In the genomic region with DNA sequence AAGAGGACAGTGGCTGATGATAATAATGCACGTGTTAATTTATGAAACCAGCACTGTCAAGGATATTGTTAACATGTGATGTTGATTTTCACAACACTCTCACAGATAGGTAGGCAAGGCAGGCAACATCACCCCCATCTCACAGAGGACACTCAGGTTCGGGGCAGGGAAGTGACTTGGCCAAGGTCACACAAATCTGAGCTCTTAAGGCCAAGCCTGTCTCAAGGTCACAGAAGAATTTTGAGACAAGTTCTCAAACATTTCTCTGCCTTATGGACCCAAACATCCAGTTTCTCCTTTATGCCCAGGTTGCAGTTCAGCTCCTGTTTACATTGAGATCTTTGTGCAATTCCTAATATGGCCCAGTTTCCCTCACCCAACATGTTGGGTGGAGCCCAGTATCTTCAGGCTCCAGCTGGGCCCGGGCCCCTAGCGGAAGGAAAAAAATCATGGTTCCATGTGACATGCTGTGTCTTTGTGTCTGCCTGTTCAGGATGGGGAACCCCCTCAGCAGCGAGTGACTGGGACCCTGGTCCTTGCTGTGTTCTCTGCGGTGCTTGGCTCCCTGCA, we compare ENCODE assay signal across 12 cellular contexts. TPM values are rescaled to one million over a fixed set of nuclear protein-coding genes. Genes with fewer than 3 reads are reported as not detected.
DNase-seq lines count a peak whose midpoint lies in the region; ATAC-seq and TF ChIP-seq lines count a peak whose summit lies in the region.
"Had no signal": no experiment of that assay in that cellular context is flagged by ENCODE, and none has a peak within 500 bp of the region (broad histone marks: within the 10 kb centered on the region; RNA-seq: fewer than 3 reads in every experiment).

No MANE protein-coding gene starts in this region.

- H3K27ac Mint-ChIP-seq in T-helper 2 cell treated with Interferon-gamma antibody and Interleukin-4, amounts not matched to agents 5 μg/mL and 100 μg/mL, for 36 hours = no peak overlapping the region

- H3K27me3 Mint-ChIP-seq in T-helper 2 cell treated with Interferon-gamma antibody and Interleukin-4, amounts not matched to agents 5 μg/mL and 100 μg/mL, for 36 hours (ENCODE audit: low read depth) = peaks cover 44% of the 10 kb centered on the region

- H3K36me3 ChIP-seq in Peyer's patch = no peaks in the 10 kb centered on the region
- peaks cover 0 to 44% of the 10 kb centered on the region in 2 donors for H3K36me3 ChIP-seq in gastroesophageal sphincter
- H3K36me3 ChIP-seq in gastrocnemius medialis = peaks cover 0 to 28% of the 10 kb centered on the region in 2 donors

- H3K4me3 Mint-ChIP-seq in T-helper 2 cell treated with Interferon-gamma antibody and Interleukin-4, amounts not matched to agents 5 μg/mL and 100 μg/mL, for 36 hours = peak overlapping the region; percentile 33

- no peaks in the 10 kb centered on the region for H3K9me3 ChIP-seq in Peyer's patch
- H3K9me3 ChIP-seq in gastroesophageal sphincter = no peaks in the 10 kb centered on the region
- no peaks in the 10 kb centered on the region for H3K9me3 ChIP-seq in gastrocnemius medialis

- no peaks in the 10 kb centered on the region for H3K9me3 Mint-ChIP-seq in T-helper 2 cell treated with Interferon-gamma antibody and Interleukin-4, amounts not matched to agents 5 μg/mL and 100 μg/mL, for 36 hours

- peaks cover 12% of the 10 kb centered on the region for H3K4me1 Mint-ChIP-seq in T-helper 2 cell treated with Interferon-gamma antibody and Interleukin-4, amounts not matched to agents 5 μg/mL and 100 μg/mL, for 36 hours (ENCODE audit: low read depth)

- intact Hi-C loops in gastrocnemius medialis (cut with DNase I; ENCODE audit: low total_unique reads) = loop anchor here (5.0 kb wide), 1 partner anchor 869 kb away; a partner anchor contains a TSS

- ATAC-seq in gastroesophageal sphincter = no peak
- ATAC-seq in gastrocnemius medialis = peak; percentile 35 to 52
- no peak for ATAC-seq in GM18511 (IDR thresholded peaks at IDR 0.05; ENCODE audit: unreplicated experiment)

- in situ Hi-C loops in gastrocnemius medialis (cut with MboI; ENCODE audit: low sequenced_read_pairs in 4 of 4) = no loop called here

- no peak for DNase-seq in T-helper 2 cell treated with Interferon-gamma antibody and Interleukin-4, amounts not matched to agents 5 μg/mL and 100 μg/mL, for 36 hours (ENCODE audit: low spot score)
- no peak for DNase-seq in T-helper 2 cell
- DNase-seq in Peyer's patch = no peak
- DNase-seq in gastrocnemius medialis = peak; percentile 69 to 80
- no peak for DNase-seq in islet precursor cell
- no peak for DNase-seq in NCI-H2081 treated with DMSO at 0.1 percent for 48 hours (lab: John Stamatoyannopoulos, UW)
- DNase-seq: head of caudate nucleus, NCI-H526 treated with DMSO at 0.1 percent for 48 hours, occipital lobe had no signal

- H3K4me3 ChIP-seq in Peyer's patch (peak overlapping the region in 2 of 4 donors; percentile 49 to 61), gastroesophageal sphincter (peak overlapping the region; percentile 53 to 86), gastrocnemius medialis (peak overlapping the region; percentile 70 to 80 (median 76))

- TF ChIP-seq POLR2A in Peyer's patch (IDR thresholded peaks at IDR 0.05) = no peak
- TF ChIP-seq POLR2A in gastroesophageal sphincter (IDR thresholded peaks at IDR 0.05) = no peak
- no peak for TF ChIP-seq POLR2A in gastrocnemius medialis (IDR thresholded peaks at IDR 0.05)

- H3K27ac ChIP-seq in Peyer's patch (peak overlapping the region in 3 of 4 donors; percentile 60 to 83 (median 61)), gastroesophageal sphincter (peak overlapping the region; percentile 81 to 98 (median 96)), gastrocnemius medialis (peak overlapping the region; percentile 95 to 100 (median 98))

- no peak for TF ChIP-seq EP300 in gastroesophageal sphincter (IDR thresholded peaks at IDR 0.05)

- TF ChIP-seq CTCF in Peyer's patch (IDR thresholded peaks at IDR 0.05) (peak in 1 of 6 experiments; percentile 5), gastroesophageal sphincter (IDR thresholded peaks at IDR 0.05) (peak in 3 of 4 experiments; percentile 35 to 65 (median 57)), gastrocnemius medialis (IDR thresholded peaks at IDR 0.05 in 4 of 5, conservative IDR thresholded peaks at IDR 0.05 in 1 of 5) (no peak)

- WGBS in gastroesophageal sphincter (ENCODE audit: low coverage in 1 of 2), 2 donors = 25 to 43% methylated on average over 1 to 2 of the region's 6 CpGs

- no peaks in the 10 kb centered on the region for H3K36me3 Mint-ChIP-seq in T-helper 2 cell treated with Interferon-gamma antibody and Interleukin-4, amounts not matched to agents 5 μg/mL and 100 μg/mL, for 36 hours (ENCODE audit: low read depth)

- H3K4me1 ChIP-seq in Peyer's patch (peaks cover 2 to 28% (median 16%) of the 10 kb centered on the region in 4 donors), gastroesophageal sphincter (peaks cover 0 to 76% (median 24%) of the 10 kb centered on the region in 3 donors), gastrocnemius medialis (peaks cover 40 to 44% of the 10 kb centered on the region in 2 donors)

- no peaks in the 10 kb centered on the region for H3K27me3 ChIP-seq in Peyer's patch
- H3K27me3 ChIP-seq in gastroesophageal sphincter = no peaks in the 10 kb centered on the region
- no peaks in the 10 kb centered on the region for H3K27me3 ChIP-seq in gastrocnemius medialis

RNA-seq across cellular contexts. Expression of a gene that starts 1.3 kb away (rescaled TPM):
- total RNA-seq in Peyer's patch (1 to 10 TPM in 3 of 4 donors, not detected in 1; 1.1 to 7.6 (median 4.8) TPM), gastroesophageal sphincter (100 to 1,000 TPM in 3 of 4 donors, 10 to 100 TPM in 1; 71.8 to 200 (median 149) TPM), gastrocnemius medialis (100 to 1,000 TPM; 148 to 310 (median 227) TPM)

RNA-seq across cellular contexts. Expression of a gene that starts 11.6 kb away (rescaled TPM):
- 10 to 100 TPM; 20.7 to 70.0 (median 24.6) TPM for total RNA-seq in Peyer's patch
- total RNA-seq in gastroesophageal sphincter = 1 to 10 TPM; 3.3 to 6.5 (median 5.3) TPM
- total RNA-seq in gastrocnemius medialis = 1 to 10 TPM in 1 of 4 donors, under 1 TPM in 2, not detected in 1; 0.42 to 2.2 (median 0.46) TPM
- total RNA-seq: HT1080 had no signal

RNA-seq across cellular contexts. Expression of a gene that starts 20.6 kb away (rescaled TPM):
- total RNA-seq in Peyer's patch (1,000 to 10,000 TPM in 1 of 4 donors, 100 to 1,000 TPM in 2, 10 to 100 TPM in 1; 80.0 to 1,052 (median 864) TPM), gastroesophageal sphincter (10 to 100 TPM in 1 of 4 donors, 1 to 10 TPM in 2, not detected in 1; 1.4 to 16.9 (median 4.7) TPM), gastrocnemius medialis (1 to 10 TPM in 1 of 4 donors, under 1 TPM in 1, not detected in 2; 0.46 to 5.1 TPM)
- total RNA-seq: HT1080 had no signal

RNA-seq across cellular contexts. Expression of a gene that starts 24.6 kb away (rescaled TPM):
- total RNA-seq in Peyer's patch (100 to 1,000 TPM in 3 of 4 donors, 10 to 100 TPM in 1; 94.4 to 128 (median 120) TPM), gastroesophageal sphincter (100 to 1,000 TPM; 145 to 233 (median 183) TPM), gastrocnemius medialis (100 to 1,000 TPM; 115 to 384 (median 273) TPM)

RNA-seq across cellular contexts. Expression of a gene that starts 30.8 kb away (rescaled TPM):
- total RNA-seq in Peyer's patch (10 to 100 TPM; 15.1 to 75.1 (median 29.0) TPM), gastroesophageal sphincter (10 to 100 TPM; 29.6 to 36.8 (median 33.8) TPM), gastrocnemius medialis (10 to 100 TPM; 13.3 to 52.7 (median 26.7) TPM)

Comparison
In these comparisons a context has a peak if more than half of its experiments do, and no peak if none do; other contexts are left out.
1. DNase-seq: peak in gastrocnemius medialis (2 of 2); none in T-helper 2 cell treated with Interferon-gamma antibody and Interleukin-4, amounts not matched to agents 5 μg/mL and 100 μg/mL, for 36 hours (single experiment), T-helper 2 cell (0 of 5), Peyer's patch (0 of 3), islet precursor cell (single experiment) and NCI-H2081 treated with DMSO at 0.1 percent for 48 hours (single experiment).
2. CTCF ChIP-seq: peak in gastroesophageal sphincter (3 of 4); none in gastrocnemius medialis (0 of 5).
3. ATAC-seq: peak in gastrocnemius medialis (2 of 2); none in gastroesophageal sphincter (single experiment) and GM18511 (single experiment).
4. RNA of a gene that starts 1.3 kb away (total RNA-seq): 148 to 310 TPM in gastrocnemius medialis and 71.8 to 200 TPM in gastroesophageal sphincter; 1.1 to 7.6 TPM in Peyer's patch; every median in the first group is over 4 times any median in the second.
5. RNA of a gene that starts 20.6 kb away (total RNA-seq): 80.0 to 1,052 TPM in Peyer's patch; 1.4 to 16.9 TPM in gastroesophageal sphincter and 0.46 to 5.1 TPM in gastrocnemius medialis; every median in the first group is over 4 times any median in the second.
6. Peak in every context shown above with its lines, with median percentiles within 50 percentile points of each other: H3K27ac ChIP-seq.